Comparison of ENCODE assay signal across 24 cellular contexts in the genomic region with DNA sequence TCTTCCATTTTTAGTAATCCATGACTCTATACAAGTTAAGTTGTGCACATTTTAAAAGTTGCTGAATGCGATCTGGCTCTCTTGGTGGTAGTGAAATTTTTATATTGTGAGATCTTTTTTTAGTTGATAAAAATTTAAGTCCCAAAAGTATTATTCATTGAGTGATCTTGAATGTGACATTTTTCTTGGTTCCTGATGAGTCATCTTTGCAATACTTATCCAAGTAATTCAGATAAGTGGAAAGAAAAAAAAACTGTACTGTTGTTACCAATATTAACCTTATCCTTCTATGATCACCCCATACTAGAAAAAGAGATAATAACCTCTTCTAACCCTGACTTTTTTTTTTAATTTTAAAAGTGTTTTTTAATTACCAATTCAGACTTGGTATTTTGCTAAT.
DNase-seq lines count a peak whose midpoint lies in the region; ATAC-seq, FAIRE-seq and TF ChIP-seq lines count a peak whose summit lies in the region.
"Had no signal": no experiment of that assay in that cellular context is flagged by ENCODE, and none has a peak within 500 bp of the region (broad histone marks: within the 10 kb centered on the region; RNA-seq: fewer than 3 reads in every experiment).

No MANE protein-coding gene starts in this region.

- FAIRE-seq in H54 (lab: Jason Lieb, UNC) (peak; percentile 30), islet of Langerhans (lab: Jason Lieb, UNC) (peak; percentile 30)
- FAIRE-seq: A204.1, K562 had no signal

- no peaks in the 10 kb centered on the region for H3K27me3 Mint-ChIP-seq in immature natural killer cell (ENCODE audit: low read depth in 3 of 3)
- H3K27me3 Mint-ChIP-seq: CD4-positive, alpha-beta memory T cell had no signal

- H3K9ac ChIP-seq in SK-N-SH: no peak overlapping the region

- 61% methylated on average over 1 of the region's 1 CpG for WGBS in SK-N-SH (ENCODE audit: low lambda C conversion rate)

- H3K27ac Mint-ChIP-seq in immature natural killer cell: no peak overlapping the region
- H3K27ac Mint-ChIP-seq: CD4-positive, alpha-beta memory T cell had no signal

- H3K36me3 ChIP-seq in ACC112 (ENCODE audit: insufficient read depth, low read length): no peaks in the 10 kb centered on the region
- H3K36me3 ChIP-seq in SK-N-SH (replicated peaks in 1 of 2; ENCODE audit: control insufficient read depth in 1 of 2, insufficient read depth in 2 of 2, low read length in 1 of 2): no peaks in the 10 kb centered on the region
- H3K36me3 ChIP-seq: HAP-1, MG63 had no signal

- H3K4me2 ChIP-seq in SK-N-SH: no peak overlapping the region

- CTCF ChIA-PET in SK-N-SH (lab: Yijun Ruan, JAX): no interaction called here

- no peaks in the 10 kb centered on the region for H3K27me3 ChIP-seq in ACC112 (ENCODE audit: insufficient read depth, low read length)
- H3K27me3 ChIP-seq in SK-N-SH (ENCODE audit: insufficient read depth): no peaks in the 10 kb centered on the region
- H3K27me3 ChIP-seq: MG63 had no signal

- POLR2A ChIA-PET in SK-N-SH (lab: Yijun Ruan, JAX): no interaction called here

- H3K9me2 ChIP-seq in SK-N-SH: no peaks in the 10 kb centered on the region

- no peak for TF ChIP-seq EP300 in SK-N-SH (IDR thresholded peaks at IDR 0.05; ENCODE audit: borderline replicate concordance in 1 of 2, low read depth in 1 of 2, low read length in 1 of 2)

- no peaks in the 10 kb centered on the region for H3K79me2 ChIP-seq in ACC112 (ENCODE audit: control insufficient read depth, insufficient read depth, low read length, unreplicated experiment)
- no peaks in the 10 kb centered on the region for H3K79me2 ChIP-seq in SK-N-SH (ENCODE audit: insufficient read depth)

- DNase-seq in H54 (ENCODE audit: insufficient read length, low spot score) (no peak), SK-N-SH (no peak), KG1 (lab: John Stamatoyannopoulos, UW) (no peak), immature natural killer cell (no peak), H4 (ENCODE audit: low spot score) (no peak)
- DNase-seq: C1 segment of cervical spinal cord; Caco-2; CD4-positive, alpha-beta memory T cell; DMS 273 treated with DMSO at 0.1 percent for 48 hours; DMS79; MG63; NCI-H1105 treated with DMSO at 0.1 percent for 48 hours; NCI-H146; NCI-H1930; NCI-H2107; NCI-H446; NCI-H524 treated with DMSO at 0.1 percent for 48 hours; NCI-H774 had no signal

- H3K4me1 ChIP-seq in ACC112 (ENCODE audit: control insufficient read depth, insufficient read depth, low read length, unreplicated experiment): peaks cover 40% of the 10 kb centered on the region
- H3K4me1 ChIP-seq in SK-N-SH (ENCODE audit: control insufficient read depth in 1 of 2, insufficient read depth in 2 of 2, low read depth in 1 of 2, low read length in 1 of 2): peaks cover 2 to 24% of the 10 kb centered on the region in 2 experiments; a peak in 3 of 4 replicates
- H3K4me1 ChIP-seq: Caco-2, HAP-1 had no signal

- no peaks in the 10 kb centered on the region for H3K36me3 Mint-ChIP-seq in immature natural killer cell
- H3K36me3 Mint-ChIP-seq: CD4-positive, alpha-beta memory T cell had no signal

- no peak for TF ChIP-seq POLR2A in H54 (IDR thresholded peaks at IDR 0.05; ENCODE audit: low read depth, low read length)

- H3K4me3 ChIP-seq in ACC112 (ENCODE audit: low read depth, low read length) (no peak overlapping the region), SK-N-SH (ENCODE audit: low read depth in 2 of 2, low read length in 1 of 2) (no peak overlapping the region)
- H3K4me3 ChIP-seq: HAP-1, K562, MG63 had no signal

- H3F3A ChIP-seq in SK-N-SH (replicated peaks; ENCODE audit: insufficient read depth): peaks cover 13% of the 10 kb centered on the region

- H3K9me3 ChIP-seq in SK-N-SH: no peaks in the 10 kb centered on the region
- H3K9me3 ChIP-seq: Caco-2, HAP-1, MG63 had no signal

- H3K9me3 Mint-ChIP-seq in immature natural killer cell: peaks cover 0 to 22% (median 0%) of the 10 kb centered on the region in 6 donors

- TF ChIP-seq CTCF in SK-N-SH (IDR thresholded peaks at IDR 0.05): no peak

- no peak for ATAC-seq in HG02571 (IDR thresholded peaks at IDR 0.05; ENCODE audit: unreplicated experiment)
- ATAC-seq: K562 had no signal

- peak overlapping the region; percentile 2 for H2AFZ ChIP-seq in ACC112 (ENCODE audit: low read length, unreplicated experiment)
- no peak overlapping the region for H2AFZ ChIP-seq in SK-N-SH (ENCODE audit: low read depth)

- no peak overlapping the region for H3K4me3 Mint-ChIP-seq in immature natural killer cell
- H3K4me3 Mint-ChIP-seq: CD4-positive, alpha-beta memory T cell had no signal

- H3K27ac ChIP-seq in ACC112 (ENCODE audit: low read depth, low read length): no peak overlapping the region
- peak overlapping the region in 1 of 2 experiments; percentile 59; a peak in 3 of 4 replicates for H3K27ac ChIP-seq in SK-N-SH (ENCODE audit: low read depth in 2 of 2, low read length in 1 of 2)

- no peaks in the 10 kb centered on the region for H3K4me1 Mint-ChIP-seq in immature natural killer cell
- H3K4me1 Mint-ChIP-seq: CD4-positive, alpha-beta memory T cell had no signal

- H4K20me1 ChIP-seq in SK-N-SH (ENCODE audit: insufficient read depth): no peaks in the 10 kb centered on the region

- no peak for TF ChIP-seq RAD21 in SK-N-SH (IDR thresholded peaks at IDR 0.05; ENCODE audit: low read length)

TF ChIP-seq in SK-N-SH, 30 proteins besides CTCF, POLR2A, EP300 and RAD21:
- TF ChIP-seq JUND (IDR thresholded peaks at IDR 0.05) (peak; percentile 50), MXI1 (IDR thresholded peaks at IDR 0.05; ENCODE audit: low read depth, low read length) (no peak), TCF12 (IDR thresholded peaks at IDR 0.05) (peak; percentile 19; the same call in 1 of the 2 replicates), FOSL2 (IDR thresholded peaks at IDR 0.05; ENCODE audit: borderline replicate concordance, low read depth) (peak; percentile 59)
